ENCODE assay signal across 10 cellular contexts in the genomic region with DNA sequence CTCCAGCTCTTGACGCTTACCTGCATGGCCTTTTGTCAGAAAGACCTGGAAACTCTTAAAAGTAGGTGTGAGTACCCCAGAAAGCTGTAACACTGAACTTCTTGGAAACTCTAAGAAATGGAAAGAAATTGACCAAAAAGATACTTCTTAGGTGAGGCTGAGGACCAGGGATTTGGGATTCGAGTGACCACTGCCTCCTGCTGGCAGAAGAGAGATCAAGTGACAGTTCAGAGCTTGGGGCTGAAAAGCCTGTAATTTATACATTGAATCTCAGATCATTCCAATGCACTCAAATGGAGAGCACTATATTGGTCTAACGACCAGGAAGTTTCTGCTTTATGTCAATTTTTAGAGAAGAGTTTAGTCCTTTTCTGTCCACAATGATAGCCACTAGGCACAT.
DNase-seq lines count a peak whose midpoint lies in the region; ATAC-seq, FAIRE-seq and TF ChIP-seq lines count a peak whose summit lies in the region.
"Had no signal": no experiment of that assay in that cellular context is flagged by ENCODE, and none has a peak within 500 bp of the region (broad histone marks: within the 10 kb centered on the region; RNA-seq: fewer than 3 reads in every experiment).

No MANE protein-coding gene starts in this region.

- H2BK120ac ChIP-seq in trophoblast cell (ENCODE audit: insufficient read depth, low read length, poor library complexity): no peak overlapping the region

- no peak overlapping the region for H3K27ac ChIP-seq in trophoblast cell (ENCODE audit: low read depth, low read length)
- H3K27ac ChIP-seq: epithelial cell of prostate had no signal

- no peak overlapping the region for H2AK5ac ChIP-seq in trophoblast cell (ENCODE audit: low read length)

- H4K8ac ChIP-seq in trophoblast cell (ENCODE audit: low read depth, low read length): no peak overlapping the region

- H3K18ac ChIP-seq in trophoblast cell (ENCODE audit: low read length): no peak overlapping the region

- no peaks in the 10 kb centered on the region for H3K4me1 ChIP-seq in trophoblast cell (ENCODE audit: control insufficient read depth in 1 of 2, insufficient read depth in 2 of 2, low read length in 2 of 2)

- no peaks in the 10 kb centered on the region for H3K36me3 ChIP-seq in trophoblast cell (ENCODE audit: control insufficient read depth in 1 of 2, insufficient read depth in 2 of 2, low read length in 2 of 2)

- TF ChIP-seq POLR2A in NB4 (IDR thresholded peaks at IDR 0.05; ENCODE audit: extremely low read depth, insufficient read length) (no peak), erythroblast (IDR thresholded peaks at IDR 0.05; ENCODE audit: low read length) (no peak), GM12892 (IDR thresholded peaks at IDR 0.05; ENCODE audit: low read depth, low read length) (no peak)

- no peak for ATAC-seq in GM19328 (IDR thresholded peaks at IDR 0.05; ENCODE audit: unreplicated experiment)

- no peaks in the 10 kb centered on the region for H3K79me1 ChIP-seq in trophoblast cell (ENCODE audit: low read length)

- H4K91ac ChIP-seq in trophoblast cell (ENCODE audit: low read depth, low read length): no peak overlapping the region

- no peak overlapping the region for H3K9ac ChIP-seq in trophoblast cell (ENCODE audit: low read length)

- no peak overlapping the region for H3K14ac ChIP-seq in trophoblast cell (ENCODE audit: low read length)

- H3K4me3 ChIP-seq in GM12865 (ENCODE audit: low read depth, low read length) (no peak overlapping the region), NB4 (ENCODE audit: low read depth, low read length) (no peak overlapping the region), trophoblast cell (ENCODE audit: low read depth, low read length) (no peak overlapping the region)

- no peak overlapping the region for H2AFZ ChIP-seq in trophoblast cell (ENCODE audit: insufficient read depth, low read length, poor library complexity)

- DNase-seq in GM12865 (ENCODE audit: low read depth) (peak; percentile 50), NB4 (ENCODE audit: low read depth) (peak; percentile 12), erythroblast (lab: John Stamatoyannopoulos, UW) (peak; percentile 32), trophoblast cell (peak; percentile 12 to 59), GM12892 (ENCODE audit: insufficient read length) (no peak), NCI-H2107 treated with DMSO at 0.1 percent for 48 hours (lab: John Stamatoyannopoulos, UW; ENCODE audit: unreplicated experiment) (no peak)
- DNase-seq: NCI-H1417 treated with DMSO at 0.1 percent for 48 hours had no signal

- H4K12ac ChIP-seq in trophoblast cell (ENCODE audit: low read depth, low read length): no peak overlapping the region

- H2BK5ac ChIP-seq in trophoblast cell (ENCODE audit: low read depth, low read length, poor library complexity): no peak overlapping the region

- H3K79me2 ChIP-seq in trophoblast cell (ENCODE audit: control insufficient read depth, insufficient read depth, low read length, poor library complexity): no peaks in the 10 kb centered on the region

- no peak overlapping the region for H3K4ac ChIP-seq in trophoblast cell (ENCODE audit: low read depth, low read length)

- no peaks in the 10 kb centered on the region for H3K9me3 ChIP-seq in trophoblast cell (ENCODE audit: insufficient read depth, low read depth, low read length)

- WGBS in trophoblast cell (ENCODE audit: extremely low coverage, insufficient coverage, insufficient read length): no CpG with 5 or more reads among the region's 3 CpGs

- no peak for FAIRE-seq in GM12892 (lab: Jason Lieb, UNC)
- FAIRE-seq: GM18507 had no signal

- peak; percentile 53 for TF ChIP-seq CTCF in GM12865 (IDR thresholded peaks at IDR 0.05; ENCODE audit: insufficient read depth, low read depth, low read length, missing control alignments)
- TF ChIP-seq CTCF in NB4 (IDR thresholded peaks at IDR 0.05; ENCODE audit: low read depth, low read length): peak; percentile 47

- H2BK12ac ChIP-seq in trophoblast cell (ENCODE audit: low read length): no peak overlapping the region

- H3K4me2 ChIP-seq in trophoblast cell (ENCODE audit: low read length): no peak overlapping the region

- H3K23ac ChIP-seq in trophoblast cell (ENCODE audit: low read length): no peak overlapping the region

- no peaks in the 10 kb centered on the region for H3K27me3 ChIP-seq in trophoblast cell (ENCODE audit: insufficient read depth, low read length)

Comparison
In these comparisons a context has a peak if more than half of its experiments do, and no peak if none do; other contexts are left out.
1. DNase-seq: peak in GM12865 (single experiment), NB4 (single experiment), erythroblast (2 of 2) and trophoblast cell (2 of 2); none in GM12892 (single experiment) and NCI-H2107 treated with DMSO at 0.1 percent for 48 hours (single experiment).